Comparison of ENCODE assay signal across 7 cellular contexts in genomic region chr3:103684956-103685355, GRCh38.
"Had no signal": no experiment of that assay in that cellular context is flagged by ENCODE, and none has a peak within 500 bp of the region (broad histone marks: within the 10 kb centered on the region; RNA-seq: fewer than 3 reads in every experiment).

No MANE protein-coding gene starts in this region.

- DNase-seq: activated CD4-positive, alpha-beta T cell treated with anti-CD3 and anti-CD28 coated beads for 48 hours; activated naive CD4-positive, alpha-beta T cell treated with Interleukin-2 at 50 U/mL for 16 hours; activated naive CD8-positive, alpha-beta T cell treated with anti-CD3 and anti-CD28 coated beads, Interleukin-2, amount 50 U/mL, for 24 hours; effector memory CD4-positive, alpha-beta T cell; stimulated activated CD4-positive, alpha-beta T cell treated with anti-CD3 and anti-CD28 coated beads, Interleukin-12 subunit alpha, Interleukin-12 subunit beta, amount 100 ng/mL, for 4 hours; stimulated activated naive CD4-positive, alpha-beta T cell; trophoblast cell had no signal
